In genomic region chr1:15946546-15947381, GRCh38 we compare ENCODE assay signal across 2 cellular contexts.
TF ChIP-seq lines count a peak whose summit lies in the region.

No MANE protein-coding gene starts in this region.

TF ChIP-seq in HEK293, 187 proteins besides CTCF, POLR2A, EP300 and RAD21:
- peak; percentile 35; the same call in 1 of the 2 replicates for TF ChIP-seq ZNF600 (tag by site-specific recombination; IDR thresholded peaks at IDR 0.05)
- no peak for TF ChIP-seq ZNF785 (tag by site-specific recombination; IDR thresholded peaks at IDR 0.05)
- TF ChIP-seq ZNF837 (tag by site-specific recombination; IDR thresholded peaks at IDR 0.05): no peak

TF ChIP-seq in K562, 482 proteins besides CTCF, POLR2A, EP300 and RAD21:
- TF ChIP-seq POLR2G (IDR thresholded peaks at IDR 0.05; ENCODE audit: low read depth, low read length): peak; percentile 40; the same call in 1 of the 2 replicates
- 0 out of 2 replicates have a peak, but pooled peaks have one; percentile 17 for TF ChIP-seq RBFOX2 (IDR thresholded peaks at IDR 0.05; ENCODE audit: low read depth, low read length)
- 0 out of 2 replicates have a peak, but pooled peaks have one; percentile 7 for TF ChIP-seq USF1 (CRISPR knock-in tag; IDR thresholded peaks at IDR 0.05)
- peak; percentile 11; the same call in 1 of the 2 replicates for TF ChIP-seq STAG1 (CRISPR knock-in tag; IDR thresholded peaks at IDR 0.05; ENCODE audit: borderline replicate concordance)
- no peak for TF ChIP-seq TAF9B (IDR thresholded peaks at IDR 0.05; ENCODE audit: partially characterized antibody)
